In the genomic region with DNA sequence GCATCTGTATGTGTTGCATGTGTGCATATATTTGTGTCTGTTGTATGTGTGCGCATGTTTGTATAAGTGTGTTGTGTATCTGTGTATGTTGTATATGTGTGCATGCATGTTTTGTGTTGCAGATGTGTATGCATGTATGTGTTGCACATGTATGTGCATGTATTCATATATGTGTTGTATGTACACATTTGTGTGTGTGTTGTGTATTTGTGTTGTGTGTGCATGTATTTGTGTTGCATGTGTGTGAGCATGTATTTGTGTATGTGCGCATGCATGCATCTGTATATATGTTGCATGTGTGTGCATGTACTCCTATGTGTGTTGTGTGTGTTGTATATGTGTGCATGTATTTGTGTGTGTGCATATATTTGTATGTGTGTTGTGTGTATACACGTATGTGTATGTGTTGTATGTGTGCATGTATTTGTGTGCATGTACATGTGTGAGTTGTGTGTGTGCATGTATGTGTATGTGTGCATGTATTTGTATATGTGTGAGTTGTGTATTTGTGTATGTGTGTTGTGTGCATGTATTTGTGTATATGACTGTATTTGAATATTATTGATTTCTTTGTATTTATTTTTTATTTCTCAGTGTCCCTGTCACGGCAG, we compare ENCODE assay signal across 1 cellular context.
TF ChIP-seq lines count a peak whose summit lies in the region.

No MANE protein-coding gene starts in this region.

TF ChIP-seq in WTC11, 78 proteins besides CTCF, POLR2A, EP300 and RAD21 (continued from another document):
- TF ChIP-seq, protein P1, sequence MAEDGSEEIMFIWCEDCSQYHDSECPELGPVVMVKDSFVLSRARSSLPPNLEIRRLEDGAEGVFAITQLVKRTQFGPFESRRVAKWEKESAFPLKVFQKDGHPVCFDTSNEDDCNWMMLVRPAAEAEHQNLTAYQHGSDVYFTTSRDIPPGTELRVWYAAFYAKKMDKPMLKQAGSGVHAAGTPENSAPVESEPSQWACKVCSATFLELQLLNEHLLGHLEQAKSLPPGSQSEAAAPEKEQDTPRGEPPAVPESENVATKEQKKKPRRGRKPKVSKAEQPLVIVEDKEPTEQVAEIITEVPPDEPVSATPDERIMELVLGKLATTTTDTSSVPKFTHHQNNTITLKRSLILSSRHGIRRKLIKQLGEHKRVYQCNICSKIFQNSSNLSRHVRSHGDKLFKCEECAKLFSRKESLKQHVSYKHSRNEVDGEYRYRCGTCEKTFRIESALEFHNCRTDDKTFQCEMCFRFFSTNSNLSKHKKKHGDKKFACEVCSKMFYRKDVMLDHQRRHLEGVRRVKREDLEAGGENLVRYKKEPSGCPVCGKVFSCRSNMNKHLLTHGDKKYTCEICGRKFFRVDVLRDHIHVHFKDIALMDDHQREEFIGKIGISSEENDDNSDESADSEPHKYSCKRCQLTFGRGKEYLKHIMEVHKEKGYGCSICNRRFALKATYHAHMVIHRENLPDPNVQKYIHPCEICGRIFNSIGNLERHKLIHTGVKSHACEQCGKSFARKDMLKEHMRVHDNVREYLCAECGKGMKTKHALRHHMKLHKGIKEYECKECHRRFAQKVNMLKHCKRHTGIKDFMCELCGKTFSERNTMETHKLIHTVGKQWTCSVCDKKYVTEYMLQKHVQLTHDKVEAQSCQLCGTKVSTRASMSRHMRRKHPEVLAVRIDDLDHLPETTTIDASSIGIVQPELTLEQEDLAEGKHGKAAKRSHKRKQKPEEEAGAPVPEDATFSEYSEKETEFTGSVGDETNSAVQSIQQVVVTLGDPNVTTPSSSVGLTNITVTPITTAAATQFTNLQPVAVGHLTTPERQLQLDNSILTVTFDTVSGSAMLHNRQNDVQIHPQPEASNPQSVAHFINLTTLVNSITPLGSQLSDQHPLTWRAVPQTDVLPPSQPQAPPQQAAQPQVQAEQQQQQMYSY (CRISPR knock-in tag; IDR thresholded peaks at IDR 0.05), result no peak
- TF ChIP-seq EMX1 (CRISPR knock-in tag; IDR thresholded peaks at IDR 0.05) (no peak), JUN (CRISPR knock-in tag; IDR thresholded peaks at IDR 0.05) (no peak), SOX15 (CRISPR knock-in tag; IDR thresholded peaks at IDR 0.05) (no peak), ZNF121 (CRISPR knock-in tag; IDR thresholded peaks at IDR 0.05) (no peak), NR3C1 (CRISPR knock-in tag; conservative IDR thresholded peaks at IDR 0.05; ENCODE audit: low read depth) (no peak), ZNF423 (CRISPR knock-in tag; IDR thresholded peaks at IDR 0.05) (no peak), ELF4 (CRISPR knock-in tag; IDR thresholded peaks at IDR 0.05; ENCODE audit: low read depth) (no peak), TEAD4 (CRISPR knock-in tag; IDR thresholded peaks at IDR 0.05) (no peak), ZBTB21 (CRISPR knock-in tag; IDR thresholded peaks at IDR 0.05; ENCODE audit: borderline replicate concordance) (no peak), JAZF1 (CRISPR knock-in tag; IDR thresholded peaks at IDR 0.05) (no peak)
- TF ChIP-seq, protein P2, sequence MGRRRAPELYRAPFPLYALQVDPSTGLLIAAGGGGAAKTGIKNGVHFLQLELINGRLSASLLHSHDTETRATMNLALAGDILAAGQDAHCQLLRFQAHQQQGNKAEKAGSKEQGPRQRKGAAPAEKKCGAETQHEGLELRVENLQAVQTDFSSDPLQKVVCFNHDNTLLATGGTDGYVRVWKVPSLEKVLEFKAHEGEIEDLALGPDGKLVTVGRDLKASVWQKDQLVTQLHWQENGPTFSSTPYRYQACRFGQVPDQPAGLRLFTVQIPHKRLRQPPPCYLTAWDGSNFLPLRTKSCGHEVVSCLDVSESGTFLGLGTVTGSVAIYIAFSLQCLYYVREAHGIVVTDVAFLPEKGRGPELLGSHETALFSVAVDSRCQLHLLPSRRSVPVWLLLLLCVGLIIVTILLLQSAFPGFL (CRISPR knock-in tag; IDR thresholded peaks at IDR 0.05; ENCODE audit: borderline replicate concordance), result no peak
- TF ChIP-seq, protein P3, sequence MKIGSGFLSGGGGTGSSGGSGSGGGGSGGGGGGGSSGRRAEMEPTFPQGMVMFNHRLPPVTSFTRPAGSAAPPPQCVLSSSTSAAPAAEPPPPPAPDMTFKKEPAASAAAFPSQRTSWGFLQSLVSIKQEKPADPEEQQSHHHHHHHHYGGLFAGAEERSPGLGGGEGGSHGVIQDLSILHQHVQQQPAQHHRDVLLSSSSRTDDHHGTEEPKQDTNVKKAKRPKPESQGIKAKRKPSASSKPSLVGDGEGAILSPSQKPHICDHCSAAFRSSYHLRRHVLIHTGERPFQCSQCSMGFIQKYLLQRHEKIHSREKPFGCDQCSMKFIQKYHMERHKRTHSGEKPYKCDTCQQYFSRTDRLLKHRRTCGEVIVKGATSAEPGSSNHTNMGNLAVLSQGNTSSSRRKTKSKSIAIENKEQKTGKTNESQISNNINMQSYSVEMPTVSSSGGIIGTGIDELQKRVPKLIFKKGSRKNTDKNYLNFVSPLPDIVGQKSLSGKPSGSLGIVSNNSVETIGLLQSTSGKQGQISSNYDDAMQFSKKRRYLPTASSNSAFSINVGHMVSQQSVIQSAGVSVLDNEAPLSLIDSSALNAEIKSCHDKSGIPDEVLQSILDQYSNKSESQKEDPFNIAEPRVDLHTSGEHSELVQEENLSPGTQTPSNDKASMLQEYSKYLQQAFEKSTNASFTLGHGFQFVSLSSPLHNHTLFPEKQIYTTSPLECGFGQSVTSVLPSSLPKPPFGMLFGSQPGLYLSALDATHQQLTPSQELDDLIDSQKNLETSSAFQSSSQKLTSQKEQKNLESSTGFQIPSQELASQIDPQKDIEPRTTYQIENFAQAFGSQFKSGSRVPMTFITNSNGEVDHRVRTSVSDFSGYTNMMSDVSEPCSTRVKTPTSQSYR (CRISPR knock-in tag; IDR thresholded peaks at IDR 0.05), result no peak
- TF ChIP-seq, protein P4, sequence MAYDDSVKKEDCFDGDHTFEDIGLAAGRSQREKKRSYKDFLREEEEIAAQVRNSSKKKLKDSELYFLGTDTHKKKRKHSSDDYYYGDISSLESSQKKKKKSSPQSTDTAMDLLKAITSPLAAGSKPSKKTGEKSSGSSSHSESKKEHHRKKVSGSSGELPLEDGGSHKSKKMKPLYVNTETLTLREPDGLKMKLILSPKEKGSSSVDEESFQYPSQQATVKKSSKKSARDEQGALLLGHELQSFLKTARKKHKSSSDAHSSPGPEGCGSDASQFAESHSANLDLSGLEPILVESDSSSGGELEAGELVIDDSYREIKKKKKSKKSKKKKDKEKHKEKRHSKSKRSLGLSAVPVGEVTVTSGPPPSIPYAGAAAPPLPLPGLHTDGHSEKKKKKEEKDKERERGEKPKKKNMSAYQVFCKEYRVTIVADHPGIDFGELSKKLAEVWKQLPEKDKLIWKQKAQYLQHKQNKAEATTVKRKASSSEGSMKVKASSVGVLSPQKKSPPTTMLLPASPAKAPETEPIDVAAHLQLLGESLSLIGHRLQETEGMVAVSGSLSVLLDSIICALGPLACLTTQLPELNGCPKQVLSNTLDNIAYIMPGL (CRISPR knock-in tag; IDR thresholded peaks at IDR 0.05), result no peak
